ENCODE assay signal across 20 cellular contexts in genomic region chr10:43216931-43217562, GRCh38.
"Had no signal": no experiment of that assay in that cellular context is flagged by ENCODE, and none has a peak within 500 bp of the region (broad histone marks: within the 10 kb centered on the region; RNA-seq: fewer than 3 reads in every experiment).

No MANE protein-coding gene starts in this region.

- H3K9me3 ChIP-seq: pancreas, suprapubic skin had no signal

- H3K9me3 Mint-ChIP-seq: activated T-cell treated with anti-CD3 and anti-CD28 coated beads, Interleukin-2, amount 50 U/mL, for 72 hours; endodermal cell; neural progenitor cell; stimulated activated naive CD8-positive, alpha-beta T cell treated with anti-CD3 and anti-CD28 coated beads, Interleukin-15, Interleukin-2, amounts not matched to agents 100 ng/mL and 50 ng/mL, for 24 hours had no signal

- H3K9ac ChIP-seq: neural progenitor cell had no signal

- H3K4me3 Mint-ChIP-seq: activated T-cell treated with anti-CD3 and anti-CD28 coated beads, Interleukin-2, amount 50 U/mL, for 72 hours; endodermal cell; stimulated activated naive CD8-positive, alpha-beta T cell treated with anti-CD3 and anti-CD28 coated beads, Interleukin-15, Interleukin-2, amounts not matched to agents 100 ng/mL and 50 ng/mL, for 24 hours had no signal

- H3K36me3 Mint-ChIP-seq: neural progenitor cell had no signal

- FAIRE-seq: colon, pancreas had no signal

- H3K27ac Mint-ChIP-seq: activated T-cell treated with anti-CD3 and anti-CD28 coated beads, Interleukin-2, amount 50 U/mL, for 72 hours; endodermal cell; neural progenitor cell; stimulated activated naive CD8-positive, alpha-beta T cell treated with anti-CD3 and anti-CD28 coated beads, Interleukin-15, Interleukin-2, amounts not matched to agents 100 ng/mL and 50 ng/mL, for 24 hours had no signal

- H3K36me3 ChIP-seq: neural progenitor cell, pancreas, suprapubic skin, WERI-Rb-1 had no signal

- H3K4me2 ChIP-seq: hepatocyte, neural progenitor cell had no signal

- H3K27me3 ChIP-seq: dorsolateral prefrontal cortex, hepatocyte, neural progenitor cell, pancreas had no signal

- H3K4me1 ChIP-seq: neural progenitor cell, pancreas, suprapubic skin had no signal

- H3K27me3 Mint-ChIP-seq: stimulated activated naive CD8-positive, alpha-beta T cell treated with anti-CD3 and anti-CD28 coated beads, Interleukin-15, Interleukin-2, amounts not matched to agents 100 ng/mL and 50 ng/mL, for 24 hours had no signal

- H3K27ac ChIP-seq: epithelial cell of prostate, hepatocyte, neural progenitor cell, pancreas, suprapubic skin, WERI-Rb-1 had no signal

- ATAC-seq: activated T-cell treated with anti-CD3 and anti-CD28 coated beads, Interleukin-2, amount 50 U/mL, for 72 hours; left colon; pancreas had no signal

- DNase-seq: activated CD4-positive, alpha-beta T cell treated with anti-CD3 and anti-CD28 coated beads for 1 hour; activated effector memory CD4-positive, alpha-beta T cell treated with anti-CD3 and anti-CD28 coated beads, Interleukin-2, amount 50 U/mL, for 16 hours; activated naive CD4-positive, alpha-beta T cell treated with anti-CD3 and anti-CD28 coated beads, Interleukin-2, amount 50 U/mL, for 16 hours; activated T-cell treated with anti-CD3 and anti-CD28 coated beads, Interleukin-2, amount 50 U/mL, for 72 hours; endodermal cell; foreskin fibroblast; left colon; mammary epithelial cell; stimulated activated CD4-positive, alpha-beta T cell treated with anti-CD3 and anti-CD28 coated beads, Interleukin-1b, Interleukin-23, amount 100 ng/mL, for 48 hours; stimulated activated CD8-positive, alpha-beta memory T cell treated with anti-CD3 and anti-CD28 coated beads, Interleukin-4, amount 100 ng/mL, for 48 hours; SW 1271; WERI-Rb-1 had no signal

- H2AFZ ChIP-seq: hepatocyte, neural progenitor cell had no signal

- H3K4me3 ChIP-seq: dorsolateral prefrontal cortex, hepatocyte, neural progenitor cell, pancreas, suprapubic skin had no signal
